Comparison of ENCODE assay signal across 1 cellular context in genomic region chr20:7113577-7114466, GRCh38.
A peak's percentile ranks its signal among the peaks of the same experiment; 100 is the strongest.
TF ChIP-seq lines count a peak whose summit lies in the region.

No MANE protein-coding gene starts in this region.

TF ChIP-seq in HepG2, 621 proteins besides CTCF, POLR2A, EP300 and RAD21 (continued from another document):
- TF ChIP-seq PATZ1 (CRISPR knock-in tag; IDR thresholded peaks at IDR 0.05), result 0 out of 2 replicates have a peak, but pooled peaks have one; percentile 15
- TF ChIP-seq ZSCAN5A (CRISPR knock-in tag; IDR thresholded peaks at IDR 0.05; ENCODE audit: borderline replicate concordance), result no peak
- TF ChIP-seq KLF9 (CRISPR knock-in tag; IDR thresholded peaks at IDR 0.05; ENCODE audit: low read depth), result no peak
- TF ChIP-seq ZNF362 (CRISPR knock-in tag; IDR thresholded peaks at IDR 0.05; ENCODE audit: borderline replicate concordance), result no peak
- TF ChIP-seq HNF1A (IDR thresholded peaks at IDR 0.05; ENCODE audit: low read depth), result no peak
- 0 out of 2 replicates have a peak, but pooled peaks have one; percentile 18 for TF ChIP-seq HNF1A (CRISPR knock-in tag; IDR thresholded peaks at IDR 0.05; ENCODE audit: borderline replicate concordance)
- TF ChIP-seq GPBP1L1 (CRISPR knock-in tag; IDR thresholded peaks at IDR 0.05), result no peak
- TF ChIP-seq MEF2D (CRISPR knock-in tag; IDR thresholded peaks at IDR 0.05), result no peak
- no peak for TF ChIP-seq BCL6 (CRISPR knock-in tag; IDR thresholded peaks at IDR 0.05)
- 0 out of 2 replicates have a peak, but pooled peaks have one; percentile 37 for TF ChIP-seq MTF2 (CRISPR knock-in tag; IDR thresholded peaks at IDR 0.05; ENCODE audit: borderline replicate concordance)
